23 cellular contexts compared by ENCODE assay signal in the genomic region with DNA sequence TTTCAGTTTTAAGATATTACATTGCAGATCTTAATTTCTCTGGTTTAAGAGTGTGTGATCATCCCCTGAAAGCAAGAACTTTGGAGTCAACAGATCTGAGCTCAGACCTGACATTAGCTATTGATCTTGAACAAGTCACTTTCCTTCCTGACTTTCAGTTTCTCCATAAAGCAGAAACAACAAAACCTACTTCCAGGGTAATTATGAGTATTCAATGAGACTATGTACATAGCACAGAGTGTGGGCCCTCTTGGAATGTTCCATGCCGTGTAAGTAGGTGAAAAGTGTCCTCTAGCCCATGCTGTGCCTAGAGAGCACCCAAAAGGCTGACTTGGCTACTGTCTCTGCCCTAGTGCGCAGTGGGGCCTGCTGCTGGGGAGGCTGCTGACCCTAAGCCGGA.
A peak's percentile ranks its signal among the peaks of the same experiment; 100 is the strongest.
DNase-seq lines count a peak whose midpoint lies in the region; ATAC-seq and TF ChIP-seq lines count a peak whose summit lies in the region.
"Had no signal": no experiment of that assay in that cellular context is flagged by ENCODE, and none has a peak within 500 bp of the region (broad histone marks: within the 10 kb centered on the region; RNA-seq: fewer than 3 reads in every experiment).

No MANE protein-coding gene starts in this region.

- H3K4me3 Mint-ChIP-seq in activated naive CD4-positive, alpha-beta T cell treated with anti-CD3 and anti-CD28 coated beads, Interleukin-2, amount 10 ng/mL, durations not matched to agents 7 days and 5 days = peak overlapping the region; percentile 18
- H3K4me3 Mint-ChIP-seq in activated naive CD4-positive, alpha-beta T cell treated with anti-CD3 and anti-CD28 coated beads for 36 hours = no peak overlapping the region
- no peak overlapping the region for H3K4me3 Mint-ChIP-seq in activated naive CD8-positive, alpha-beta T cell treated with anti-CD3 and anti-CD28 coated beads, Interleukin-2, amount 50 U/mL, for 24 hours
- no peak overlapping the region for H3K4me3 Mint-ChIP-seq in chondrocyte (ENCODE audit: unreplicated experiment)
- H3K4me3 Mint-ChIP-seq: H9; stimulated activated naive B cell treated with anti-CD40 and anti-IgM and Interleukin-4, amounts not matched to agents 10 μg/mL and 1 μg/mL and 100 μg/mL, for 72 hours had no signal

- H3K4me1 Mint-ChIP-seq in activated naive CD4-positive, alpha-beta T cell treated with anti-CD3 and anti-CD28 coated beads, Interleukin-2, amount 10 ng/mL, durations not matched to agents 7 days and 5 days = peaks cover 67% of the 10 kb centered on the region
- H3K4me1 Mint-ChIP-seq in activated naive CD4-positive, alpha-beta T cell treated with anti-CD3 and anti-CD28 coated beads for 36 hours (ENCODE audit: low read depth) = peaks cover 46% of the 10 kb centered on the region
- H3K4me1 Mint-ChIP-seq in activated naive CD8-positive, alpha-beta T cell treated with anti-CD3 and anti-CD28 coated beads, Interleukin-2, amount 50 U/mL, for 24 hours = peaks cover 39% of the 10 kb centered on the region
- peaks cover 22% of the 10 kb centered on the region for H3K4me1 Mint-ChIP-seq in chondrocyte (ENCODE audit: low read depth)
- H3K4me1 Mint-ChIP-seq: H9 had no signal

- peaks cover 9% of the 10 kb centered on the region for H3K9me3 Mint-ChIP-seq in activated naive CD4-positive, alpha-beta T cell treated with anti-CD3 and anti-CD28 coated beads, Interleukin-2, amount 10 ng/mL, durations not matched to agents 7 days and 5 days
- H3K9me3 Mint-ChIP-seq in activated naive CD4-positive, alpha-beta T cell treated with anti-CD3 and anti-CD28 coated beads for 36 hours = peaks cover 2% of the 10 kb centered on the region
- H3K9me3 Mint-ChIP-seq in activated naive CD8-positive, alpha-beta T cell treated with anti-CD3 and anti-CD28 coated beads, Interleukin-2, amount 50 U/mL, for 24 hours = peaks cover 3% of the 10 kb centered on the region
- H3K9me3 Mint-ChIP-seq in chondrocyte (ENCODE audit: low read depth) = no peaks in the 10 kb centered on the region

- ATAC-seq in activated naive CD8-positive, alpha-beta T cell treated with anti-CD3 and anti-CD28 coated beads, Interleukin-2, amount 50 U/mL, for 24 hours = peak; percentile 44
- ATAC-seq in stimulated activated naive CD8-positive, alpha-beta T cell treated with anti-CD3 and anti-CD28 coated beads, Interleukin-15, Interleukin-2, amounts not matched to agents 100 U/mL and 50 U/mL, for 24 hours = peak; percentile 44
- ATAC-seq in GM21529 (IDR thresholded peaks at IDR 0.05; ENCODE audit: unreplicated experiment) (no peak), sciatic nerve (no peak)
- ATAC-seq: right lobe of liver; stimulated activated naive B cell treated with anti-CD40 and anti-IgM and Interleukin-4, amounts not matched to agents 10 μg/mL and 1 μg/mL and 100 μg/mL, for 72 hours had no signal

- no peak for TF ChIP-seq CTCF in chondrocyte (IDR thresholded peaks at IDR 0.05)

- intact Hi-C loops in activated naive CD4-positive, alpha-beta T cell treated with anti-CD3 and anti-CD28 coated beads for 36 hours (cut with micrococcal nuclease) = no loop called here
- intact Hi-C loops in sciatic nerve (cut with DNase I) = loop anchor here (5.0 kb wide), 1 partner anchor 635 kb away; no protein-coding TSS in a partner anchor

- H3K27me3 Mint-ChIP-seq in activated naive CD4-positive, alpha-beta T cell treated with anti-CD3 and anti-CD28 coated beads, Interleukin-2, amount 10 ng/mL, durations not matched to agents 7 days and 5 days = no peaks in the 10 kb centered on the region
- no peaks in the 10 kb centered on the region for H3K27me3 Mint-ChIP-seq in activated naive CD4-positive, alpha-beta T cell treated with anti-CD3 and anti-CD28 coated beads for 36 hours (ENCODE audit: low read depth)
- H3K27me3 Mint-ChIP-seq in activated naive CD8-positive, alpha-beta T cell treated with anti-CD3 and anti-CD28 coated beads, Interleukin-2, amount 50 U/mL, for 24 hours = no peaks in the 10 kb centered on the region
- no peaks in the 10 kb centered on the region for H3K27me3 Mint-ChIP-seq in chondrocyte (ENCODE audit: low read depth)
- H3K27me3 Mint-ChIP-seq: stimulated activated naive B cell treated with anti-CD40 and anti-IgM and Interleukin-4, amounts not matched to agents 10 μg/mL and 1 μg/mL and 100 μg/mL, for 72 hours had no signal

- CTCF ChIA-PET in activated naive CD4-positive, alpha-beta T cell treated with anti-CD3 and anti-CD28 coated beads, Interleukin-2, amount 10 ng/mL, durations not matched to agents 7 days and 5 days (lab: Charles Lee) = interaction anchor here (1.4 to 1.9 kb wide), 2 partner anchors 77 to 413 kb away, joined by 4 read pairs; no protein-coding TSS in a partner anchor
- CTCF ChIA-PET in activated naive CD4-positive, alpha-beta T cell treated with anti-CD3 and anti-CD28 coated beads for 36 hours (lab: Charles Lee) = interaction anchor here (1.1 kb wide), 1 partner anchor 10 kb away, joined by 3 read pairs; no protein-coding TSS in a partner anchor

- peaks cover 10% of the 10 kb centered on the region for H3K36me3 Mint-ChIP-seq in activated naive CD4-positive, alpha-beta T cell treated with anti-CD3 and anti-CD28 coated beads, Interleukin-2, amount 10 ng/mL, durations not matched to agents 7 days and 5 days
- H3K36me3 Mint-ChIP-seq in activated naive CD4-positive, alpha-beta T cell treated with anti-CD3 and anti-CD28 coated beads for 36 hours (ENCODE audit: low read depth) = no peaks in the 10 kb centered on the region
- H3K36me3 Mint-ChIP-seq in activated naive CD8-positive, alpha-beta T cell treated with anti-CD3 and anti-CD28 coated beads, Interleukin-2, amount 50 U/mL, for 24 hours (ENCODE audit: low read depth) = no peaks in the 10 kb centered on the region
- H3K36me3 Mint-ChIP-seq in chondrocyte (ENCODE audit: low read depth) = peaks cover 2% of the 10 kb centered on the region
- H3K36me3 Mint-ChIP-seq: stimulated activated naive B cell treated with anti-CD40 and anti-IgM and Interleukin-4, amounts not matched to agents 10 μg/mL and 1 μg/mL and 100 μg/mL, for 72 hours had no signal

- DNase-seq in activated naive CD4-positive, alpha-beta T cell treated with anti-CD3 and anti-CD28 coated beads, Interleukin-2, amount 10 ng/mL, durations not matched to agents 7 days and 5 days = peak; percentile 28
- no peak for DNase-seq in activated naive CD4-positive, alpha-beta T cell treated with anti-CD3 and anti-CD28 coated beads for 36 hours
- DNase-seq in NCI-H69 (lab: John Stamatoyannopoulos, UW) (peak; percentile 3), sciatic nerve (ENCODE audit: low spot score) (no peak), chondrocyte (ENCODE audit: low spot score) (no peak)
- no peak for DNase-seq in activated naive CD8-positive, alpha-beta T cell treated with anti-CD3 and anti-CD28 coated beads, Interleukin-2, amount 50 U/mL, for 24 hours
- DNase-seq in stimulated activated naive CD8-positive, alpha-beta T cell treated with anti-CD3 and anti-CD28 coated beads, Interleukin-15, Interleukin-2, amounts not matched to agents 100 U/mL and 50 U/mL, for 24 hours = no peak
- DNase-seq: Calu3; caudate nucleus; dermis blood vessel endothelial cell; H9; KG1; NCI-H1417 treated with DMSO at 0.1 percent for 48 hours; NCI-H2081 treated with DMSO at 0.1 percent for 48 hours; NCI-H226; NCI-H748 treated with DMSO at 0.1 percent for 48 hours; posterior cingulate gyrus; right lobe of liver; SIG-M5; stimulated activated CD4-positive, alpha-beta T cell treated with anti-CD3 and anti-CD28 coated beads, Interleukin-12 subunit alpha, Interleukin-12 subunit beta, amount 100 ng/mL, for 4 hours; stimulated activated CD4-positive, alpha-beta T cell treated with anti-CD3 and anti-CD28 coated beads, Interleukin-4, amount 100 ng/mL, for 4 hours; stimulated activated naive B cell treated with anti-CD40 and anti-IgM and Interleukin-4, amounts not matched to agents 10 μg/mL and 1 μg/mL and 100 μg/mL, for 72 hours had no signal

- H3K27ac Mint-ChIP-seq in activated naive CD4-positive, alpha-beta T cell treated with anti-CD3 and anti-CD28 coated beads, Interleukin-2, amount 10 ng/mL, durations not matched to agents 7 days and 5 days = peak overlapping the region; percentile 91
- no peak overlapping the region for H3K27ac Mint-ChIP-seq in activated naive CD4-positive, alpha-beta T cell treated with anti-CD3 and anti-CD28 coated beads for 36 hours
- H3K27ac Mint-ChIP-seq in activated naive CD8-positive, alpha-beta T cell treated with anti-CD3 and anti-CD28 coated beads, Interleukin-2, amount 50 U/mL, for 24 hours = no peak overlapping the region
- no peak overlapping the region for H3K27ac Mint-ChIP-seq in chondrocyte (ENCODE audit: unreplicated experiment)
- H3K27ac Mint-ChIP-seq: H9; stimulated activated naive B cell treated with anti-CD40 and anti-IgM and Interleukin-4, amounts not matched to agents 10 μg/mL and 1 μg/mL and 100 μg/mL, for 72 hours had no signal

Comparison
In these comparisons a context has a peak if more than half of its experiments do, and no peak if none do; other contexts are left out.
1. DNase-seq: peak in activated naive CD4-positive, alpha-beta T cell treated with anti-CD3 and anti-CD28 coated beads, Interleukin-2, amount 10 ng/mL, durations not matched to agents 7 days and 5 days (single experiment) and NCI-H69 (single experiment); none in activated naive CD4-positive, alpha-beta T cell treated with anti-CD3 and anti-CD28 coated beads for 36 hours (single experiment), activated naive CD8-positive, alpha-beta T cell treated with anti-CD3 and anti-CD28 coated beads, Interleukin-2, amount 50 U/mL, for 24 hours (single experiment), stimulated activated naive CD8-positive, alpha-beta T cell treated with anti-CD3 and anti-CD28 coated beads, Interleukin-15, Interleukin-2, amounts not matched to agents 100 U/mL and 50 U/mL, for 24 hours (single experiment), sciatic nerve (single experiment) and chondrocyte (single experiment).
2. ATAC-seq: peak in activated naive CD8-positive, alpha-beta T cell treated with anti-CD3 and anti-CD28 coated beads, Interleukin-2, amount 50 U/mL, for 24 hours (single experiment) and stimulated activated naive CD8-positive, alpha-beta T cell treated with anti-CD3 and anti-CD28 coated beads, Interleukin-15, Interleukin-2, amounts not matched to agents 100 U/mL and 50 U/mL, for 24 hours (single experiment); none in GM21529 (single experiment) and sciatic nerve (single experiment).